Comparison of ENCODE assay signal across 1 cellular context in genomic region chr1:117633068-117633345, GRCh38.
TF ChIP-seq lines count a peak whose summit lies in the region.

No MANE protein-coding gene starts in this region.

TF ChIP-seq in H1, 55 proteins besides CTCF, POLR2A, EP300 and RAD21:
- TF ChIP-seq CTBP2 (IDR thresholded peaks at IDR 0.05; ENCODE audit: borderline replicate concordance, insufficient read depth, insufficient read length, low read length) (no peak), E2F6 (IDR thresholded peaks at IDR 0.05) (no peak)
TF ChIP-seq in H1: peak in this region for 0.
